Comparison of ENCODE assay signal across 12 cellular contexts in genomic region chr3:183044547-183045229, GRCh38. TPM values are rescaled to one million over a fixed set of nuclear protein-coding genes. Genes with fewer than 3 reads are reported as not detected.
DNase-seq lines count a peak whose midpoint lies in the region; ATAC-seq and TF ChIP-seq lines count a peak whose summit lies in the region.
"Had no signal": no experiment of that assay in that cellular context is flagged by ENCODE, and none has a peak within 500 bp of the region (broad histone marks: within the 10 kb centered on the region; RNA-seq: fewer than 3 reads in every experiment).

No MANE protein-coding gene starts in this region.

- H3K9me3 Mint-ChIP-seq in H9 = no peaks in the 10 kb centered on the region
- H3K9me3 Mint-ChIP-seq: T-helper 1 cell treated with Interleukin-12 subunit alpha and Interleukin-12 subunit beta and Interleukin-4 antibody, amounts not matched to agents 30 μg/mL and 1 μg/mL, for 36 hours had no signal

- WGBS in body of pancreas, 2 donors = 82% methylated on average over 11 of the region's 11 CpGs
- WGBS in H9 (ENCODE audit: extremely low coverage, insufficient read length, low lambda C conversion rate) = no CpG with 5 or more reads among the region's 11 CpGs

- peak overlapping the region in 1 of 3 experiments; percentile 2; a peak in 1 of 7 replicates for H3K27ac Mint-ChIP-seq in H9
- H3K27ac Mint-ChIP-seq: T-helper 1 cell treated with Interleukin-12 subunit alpha and Interleukin-12 subunit beta and Interleukin-4 antibody, amounts not matched to agents 30 μg/mL and 1 μg/mL, for 36 hours had no signal

- H3K4me3 ChIP-seq in body of pancreas = no peak overlapping the region

- no peak overlapping the region for H3T11ph ChIP-seq in H9 (ENCODE audit: low read length)

- no peak overlapping the region for H2BK5ac ChIP-seq in H9 (ENCODE audit: insufficient read length, low read length)

- no peak overlapping the region for H3K56ac ChIP-seq in H9 (ENCODE audit: insufficient read length, low read depth, low read length)

- intact Hi-C loops in body of pancreas (cut with DNase I) = no loop called here

- H3K36me3 ChIP-seq in body of pancreas (replicated peaks in 1 of 2; ENCODE audit: insufficient read depth in 1 of 2, low read depth in 2 of 2) = peaks cover 6 to 15% of the 10 kb centered on the region in 2 donors

- H3K9me3 ChIP-seq in body of pancreas (no peaks in the 10 kb centered on the region), H9 (ENCODE audit: control insufficient read depth, low read depth, low read length) (no peaks in the 10 kb centered on the region)

- peaks cover 6 to 41% (median 29%) of the 10 kb centered on the region in 3 experiments; a peak in 6 of 7 replicates for H3K36me3 Mint-ChIP-seq in H9 (ENCODE audit: insufficient read depth in 1 of 3, low read depth in 3 of 3)

- no peaks in the 10 kb centered on the region for H3K79me2 ChIP-seq in H9 (ENCODE audit: insufficient read depth, low read length)

- no peak overlapping the region for H2AFZ ChIP-seq in H9 (ENCODE audit: low read length)

- H3K18ac ChIP-seq in H9 (ENCODE audit: insufficient read length, low read depth, low read length) = no peak overlapping the region

- no peak overlapping the region for H3K4ac ChIP-seq in H9 (ENCODE audit: low read depth, low read length)

- DNase-seq in NK-92 treated with Interleukin-12 subunit alpha and Interleukin-12 subunit beta, amount 100 ng/mL, for 24 hours (lab: John Stamatoyannopoulos, UW) = peak; percentile 43
- no peak for DNase-seq in NK-92 (lab: John Stamatoyannopoulos, UW; ENCODE audit: unreplicated experiment)
- DNase-seq in body of pancreas = no peak
- DNase-seq in H9 = no peak
- DNase-seq in dedifferentiated amniotic fluid mesenchymal stem cell (ENCODE audit: extremely low spot score) = no peak
- DNase-seq: NCI-H345, nephron progenitor cell had no signal

- no peak overlapping the region for H3K14ac ChIP-seq in H9 (ENCODE audit: insufficient read depth, low read length)

- H3K4me2 ChIP-seq in H9 (ENCODE audit: insufficient read depth, insufficient read length, low read length) = no peak overlapping the region

- TF ChIP-seq CTCF in body of pancreas (IDR thresholded peaks at IDR 0.05) (no peak), H9 (conservative IDR thresholded peaks at IDR 0.05) (no peak)

- H3K23ac ChIP-seq in H9 (ENCODE audit: insufficient read length, low read depth, low read length) = no peak overlapping the region

- no peak overlapping the region for H4K8ac ChIP-seq in H9 (replicated peaks; ENCODE audit: insufficient read length, low read depth, low read length)

- no peaks in the 10 kb centered on the region for H3K79me1 ChIP-seq in H9 (ENCODE audit: insufficient read depth, low read depth, low read length, poor library complexity, severe bottlenecking)

- H2BK12ac ChIP-seq in H9 (ENCODE audit: insufficient read length, low read depth, low read length) = no peak overlapping the region

- H3K9ac ChIP-seq in H9 (ENCODE audit: extremely low read depth, insufficient read length, low read length) = no peak overlapping the region

- peak overlapping the region; percentile 11 for H3K27ac ChIP-seq in temporal lobe (ENCODE audit: low read depth, low read length)
- H3K27ac ChIP-seq in body of pancreas = no peak overlapping the region
- no peak overlapping the region for H3K27ac ChIP-seq in H9 (ENCODE audit: insufficient read length, low read depth, low read length)
- H3K27ac ChIP-seq: 22Rv1 had no signal

- ATAC-seq in HG02623 (IDR thresholded peaks at IDR 0.05; ENCODE audit: unreplicated experiment) (peak; percentile 94), HG03460 (IDR thresholded peaks at IDR 0.05; ENCODE audit: unreplicated experiment) (peak; percentile 97), body of pancreas (no peak)

- no peak overlapping the region for H4K91ac ChIP-seq in H9 (ENCODE audit: insufficient read length, low read depth, low read length)

- H3K4me1 ChIP-seq in body of pancreas (peaks cover 24% of the 10 kb centered on the region), H9 (ENCODE audit: insufficient read depth, low read length) (no peaks in the 10 kb centered on the region)

- H2BK120ac ChIP-seq in H9 (ENCODE audit: low read depth, low read length, poor library complexity, severe bottlenecking) = no peak overlapping the region

- H2BK20ac ChIP-seq in H9 (ENCODE audit: low read depth, low read length, poor library complexity, severe bottlenecking) = no peak overlapping the region

- H4K5ac ChIP-seq in H9 (ENCODE audit: insufficient read length, low read depth, low read length) = no peak overlapping the region

- no peak overlapping the region for H2BK15ac ChIP-seq in H9 (ENCODE audit: low read depth, low read length)

- H3K4me3 Mint-ChIP-seq in H9 = no peak overlapping the region
- H3K4me3 Mint-ChIP-seq: nephron progenitor cell; T-helper 1 cell treated with Interleukin-12 subunit alpha and Interleukin-12 subunit beta and Interleukin-4 antibody, amounts not matched to agents 30 μg/mL and 1 μg/mL, for 36 hours had no signal

- no peak overlapping the region for H2AK5ac ChIP-seq in H9 (ENCODE audit: insufficient read length, low read length)

- H4K20me1 ChIP-seq in H9 (ENCODE audit: control insufficient read depth, insufficient read depth, insufficient read length) = no peaks in the 10 kb centered on the region

- no peaks in the 10 kb centered on the region for H3K23me2 ChIP-seq in H9 (ENCODE audit: insufficient read length, low read depth, low read length, poor library complexity, severe bottlenecking)

- no peaks in the 10 kb centered on the region for H3K4me1 Mint-ChIP-seq in H9

- no peaks in the 10 kb centered on the region for H3K27me3 Mint-ChIP-seq in H9 (ENCODE audit: low read depth)

- H3K27me3 ChIP-seq in body of pancreas = no peaks in the 10 kb centered on the region
- no peaks in the 10 kb centered on the region for H3K27me3 ChIP-seq in H9 (ENCODE audit: insufficient read depth, low read length)

- no peak for TF ChIP-seq POLR2A in body of pancreas (IDR thresholded peaks at IDR 0.05)

RNA-seq across cellular contexts. Expression of gene MCCC1, which starts 54.6 kb away (rescaled TPM):
- total RNA-seq in temporal lobe (30.0 TPM), body of pancreas (10 to 100 TPM; 50.8 to 63.9 TPM), H9 (2021) (18.3 and 21.1 TPM in 2 replicates)
